ENCODE assay signal across 8 cellular contexts in genomic region chr1:81801032-81801833, GRCh38. TPM values are rescaled to one million over a fixed set of nuclear protein-coding genes. Genes with fewer than 3 reads are reported as not detected.
DNase-seq lines count a peak whose midpoint lies in the region; ATAC-seq and TF ChIP-seq lines count a peak whose summit lies in the region.

No MANE protein-coding gene starts in this region.

- H4K91ac ChIP-seq in trophoblast cell (ENCODE audit: low read depth, low read length) = peak overlapping the region; percentile 89

- peak; percentile 70 for ATAC-seq in HG02852 (IDR thresholded peaks at IDR 0.05; ENCODE audit: unreplicated experiment)
- ATAC-seq in heart right ventricle = peak; percentile 84 to 92 (median 88)
- no peak for ATAC-seq in GM21367 (IDR thresholded peaks at IDR 0.05; ENCODE audit: unreplicated experiment)
- ATAC-seq in HG03571 (IDR thresholded peaks at IDR 0.05; ENCODE audit: unreplicated experiment) = no peak

- peak overlapping the region; percentile 94 for H3K9ac ChIP-seq in adipocyte (ENCODE audit: low read length)
- peak overlapping the region; percentile 99 for H3K9ac ChIP-seq in trophoblast cell (ENCODE audit: low read length)

- H2AK5ac ChIP-seq in trophoblast cell (ENCODE audit: low read length) = peak overlapping the region; percentile 77

- H4K8ac ChIP-seq in trophoblast cell (ENCODE audit: low read depth, low read length) = peak overlapping the region; percentile 88

- intact Hi-C loops in heart right ventricle (cut with DNase I) = loop anchor here in 6 of 10 donors (2.0 to 10.0 kb wide), 11 partner anchors 134 to 496 kb away; no protein-coding TSS in a partner anchor

- H4K12ac ChIP-seq in trophoblast cell (ENCODE audit: low read depth, low read length) = peak overlapping the region; percentile 78

- H2BK5ac ChIP-seq in trophoblast cell (ENCODE audit: low read depth, low read length, poor library complexity) = peak overlapping the region; percentile 95

- peak overlapping the region; percentile 44 for H3K23ac ChIP-seq in trophoblast cell (ENCODE audit: low read length)

- H3K4me1 ChIP-seq in adipocyte (ENCODE audit: control insufficient read depth, insufficient read depth, low read length) (peaks cover 29% of the 10 kb centered on the region), heart right ventricle (peaks cover 0 to 40% (median 21%) of the 10 kb centered on the region in 9 donors), trophoblast cell (ENCODE audit: control insufficient read depth in 1 of 2, insufficient read depth in 2 of 2, low read length in 2 of 2) (no peaks in the 10 kb centered on the region)

- H3K9me3 ChIP-seq in adipocyte (ENCODE audit: control insufficient read depth, low read length) = no peaks in the 10 kb centered on the region
- no peaks in the 10 kb centered on the region for H3K9me3 ChIP-seq in heart right ventricle
- no peaks in the 10 kb centered on the region for H3K9me3 ChIP-seq in trophoblast cell (ENCODE audit: insufficient read depth, low read depth, low read length)

- peak overlapping the region; percentile 98 for H3K4ac ChIP-seq in trophoblast cell (ENCODE audit: low read depth, low read length)

- peak overlapping the region; percentile 94 for H3K4me3 ChIP-seq in adipocyte (ENCODE audit: low read length)
- H3K4me3 ChIP-seq in heart right ventricle = peak overlapping the region; percentile 70 to 99 (median 92)
- H3K4me3 ChIP-seq in trophoblast cell (ENCODE audit: low read depth, low read length) = peak overlapping the region; percentile 95

- peak overlapping the region; percentile 56 for H2AFZ ChIP-seq in trophoblast cell (ENCODE audit: insufficient read depth, low read length, poor library complexity)

- 0% methylated on average over 61 to 62 of the region's 62 CpGs for WGBS in heart right ventricle, 2 donors
- no CpG with 5 or more reads among the region's 62 CpGs for WGBS in trophoblast cell (ENCODE audit: extremely low coverage, insufficient coverage, insufficient read length)

- H2BK12ac ChIP-seq in trophoblast cell (ENCODE audit: low read length) = peak overlapping the region; percentile 79

- H3K79me1 ChIP-seq in trophoblast cell (ENCODE audit: low read length) = peaks cover 30% of the 10 kb centered on the region

- H3K14ac ChIP-seq in trophoblast cell (ENCODE audit: low read length) = peak overlapping the region; percentile 98

- peak; percentile 87 for DNase-seq in DMS53 treated with DMSO at 0.1 percent for 48 hours (lab: John Stamatoyannopoulos, UW; ENCODE audit: unreplicated experiment)
- DNase-seq in NCI-H2227 (lab: John Stamatoyannopoulos, UW; ENCODE audit: unreplicated experiment) = peak; percentile 76
- peak; percentile 93 for DNase-seq in adipocyte (ENCODE audit: low read depth)
- peak; percentile 74 to 91 for DNase-seq in heart right ventricle
- DNase-seq in trophoblast cell = peak; percentile 24 to 56

- H3K36me3 ChIP-seq in adipocyte (ENCODE audit: control insufficient read depth, insufficient read depth, low read length, severe bottlenecking) (no peaks in the 10 kb centered on the region), heart right ventricle (no peaks in the 10 kb centered on the region), trophoblast cell (ENCODE audit: control insufficient read depth in 1 of 2, insufficient read depth in 2 of 2, low read length in 2 of 2) (no peaks in the 10 kb centered on the region)

- peak overlapping the region; percentile 64 for H3K4me2 ChIP-seq in trophoblast cell (ENCODE audit: low read length)

- no peak for TF ChIP-seq CTCF in heart right ventricle (IDR thresholded peaks at IDR 0.05)

- H3K79me2 ChIP-seq in trophoblast cell (ENCODE audit: control insufficient read depth, insufficient read depth, low read length, poor library complexity) = peaks cover 29% of the 10 kb centered on the region

- peak overlapping the region; percentile 89 for H2BK120ac ChIP-seq in trophoblast cell (ENCODE audit: insufficient read depth, low read length, poor library complexity)

- peak overlapping the region; percentile 93 to 99 (median 98) for H3K27ac ChIP-seq in heart right ventricle
- H3K27ac ChIP-seq in trophoblast cell (ENCODE audit: low read depth, low read length) = peak overlapping the region; percentile 97

- H3K18ac ChIP-seq in trophoblast cell (ENCODE audit: low read length) = peak overlapping the region; percentile 99

- H3K27me3 ChIP-seq in adipocyte (replicated peaks; ENCODE audit: control insufficient read depth, insufficient read depth, low read length) (no peaks in the 10 kb centered on the region), heart right ventricle (peaks cover 0 to 46% (median 0%) of the 10 kb centered on the region in 7 donors), trophoblast cell (ENCODE audit: insufficient read depth, low read length) (no peaks in the 10 kb centered on the region)

RNA-seq across cellular contexts. Expression of gene ADGRL2, which starts 0.5 kb away (rescaled TPM):
- total RNA-seq in heart right ventricle = 10 to 100 TPM; 40.0 to 58.7 (median 49.3) TPM
- polyA plus RNA-seq in heart right ventricle = 10 to 100 TPM; 22.2 to 26.9 TPM
- polyA plus RNA-seq in trophoblast cell (2013) = 187 TPM in 2 replicates

Comparison
In these comparisons a context has a peak if more than half of its experiments do, and no peak if none do; other contexts are left out.
1. DNase-seq: peak in every context shown above with its lines; median percentile 93 in adipocyte; 87 in DMS53 treated with DMSO at 0.1 percent for 48 hours; 82 in heart right ventricle; 76 in NCI-H2227; 40 in trophoblast cell.
2. ATAC-seq: peak in HG02852 (single experiment) and heart right ventricle (8 of 8); none in GM21367 (single experiment) and HG03571 (single experiment).
3. Peak in every context shown above with its lines, with median percentiles within 50 percentile points of each other: H3K4me3 ChIP-seq.